17 cellular contexts compared by ENCODE assay signal in the genomic region with DNA sequence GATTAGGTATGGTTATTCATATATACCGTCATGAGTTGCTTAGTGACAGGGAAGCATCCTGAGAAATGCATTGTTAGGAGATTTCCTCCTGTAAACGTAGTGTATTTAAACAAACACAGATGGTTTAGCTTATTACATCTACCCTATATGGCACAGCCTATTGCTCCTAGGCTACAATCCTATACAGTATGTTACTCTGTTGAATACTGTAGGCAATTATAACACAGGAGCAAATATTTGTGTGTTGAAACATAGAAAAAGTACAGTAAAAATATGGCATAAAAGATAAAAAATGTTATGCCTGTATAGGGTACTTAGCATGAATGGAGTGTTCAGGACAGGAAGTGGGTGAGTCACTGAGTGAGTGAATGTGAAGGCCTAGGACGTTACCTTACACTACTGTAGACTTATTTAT.
DNase-seq lines count a peak whose midpoint lies in the region; FAIRE-seq and TF ChIP-seq lines count a peak whose summit lies in the region.
"Had no signal": no experiment of that assay in that cellular context is flagged by ENCODE, and none has a peak within 500 bp of the region (broad histone marks: within the 10 kb centered on the region; RNA-seq: fewer than 3 reads in every experiment).

No MANE protein-coding gene starts in this region.

- in situ Hi-C loops in brain microvascular endothelial cell (cut with HindIII; ENCODE audit: low pct_ligation_motif_present, low sequenced_read_pairs), result no loop called here

- no peak for TF ChIP-seq CTCF in brain microvascular endothelial cell (IDR thresholded peaks at IDR 0.05; ENCODE audit: low read depth, low read length, missing control alignments)

- FAIRE-seq in frontal cortex (lab: Jason Lieb, UNC), result no peak
- FAIRE-seq: D721Med, GM19239 had no signal

- no peak overlapping the region for H3K4me3 ChIP-seq in brain microvascular endothelial cell (ENCODE audit: low read depth, low read length)
- H3K4me3 ChIP-seq: coronary artery had no signal

- peaks cover 14% of the 10 kb centered on the region for H3K36me3 ChIP-seq in brain microvascular endothelial cell (replicated peaks)

- H3K27ac ChIP-seq in brain microvascular endothelial cell, result peak overlapping the region; percentile 60
- H3K27ac ChIP-seq: coronary artery had no signal

- peak; percentile 41 for DNase-seq in Daoy (ENCODE audit: low read depth)
- peak; percentile 7 for DNase-seq in NCI-H69 (lab: John Stamatoyannopoulos, UW)
- peak; percentile 77 for DNase-seq in brain microvascular endothelial cell
- DNase-seq in kidney tubule cell (ENCODE audit: low spot score), result peak; percentile 8
- no peak for DNase-seq in frontal cortex (ENCODE audit: low spot score in 2 of 2)
- no peak for DNase-seq in activated CD4-positive, alpha-beta T cell treated with anti-CD3 and anti-CD28 coated beads for 1 hour
- no peak for DNase-seq in cerebellar cortex (ENCODE audit: low spot score)
- no peak for DNase-seq in T-helper 2 cell
- DNase-seq: amygdala; left cardiac atrium; NCI-H1105; occipital lobe; SHP77; stimulated activated CD4-positive, alpha-beta T cell treated with anti-CD3 and anti-CD28 coated beads, Interleukin-4, amount 100 ng/mL, for 4 hours had no signal

- no peaks in the 10 kb centered on the region for H3K27me3 ChIP-seq in brain microvascular endothelial cell (replicated peaks)

Comparison
In these comparisons a context has a peak if more than half of its experiments do, and no peak if none do; other contexts are left out.
1. DNase-seq: peak in Daoy (single experiment), NCI-H69 (single experiment), brain microvascular endothelial cell (single experiment) and kidney tubule cell (single experiment); none in frontal cortex (0 of 2), activated CD4-positive, alpha-beta T cell treated with anti-CD3 and anti-CD28 coated beads for 1 hour (single experiment), cerebellar cortex (single experiment) and T-helper 2 cell (0 of 5).